ENCODE assay signal across 30 cellular contexts in genomic region chr11:84804026-84804425, GRCh38.
"Had no signal": no experiment of that assay in that cellular context is flagged by ENCODE, and none has a peak within 500 bp of the region (broad histone marks: within the 10 kb centered on the region; RNA-seq: fewer than 3 reads in every experiment).

No MANE protein-coding gene starts in this region.

- DNase-seq: activated effector memory CD4-positive, alpha-beta T cell treated with anti-CD3 and anti-CD28 coated beads, Interleukin-2, amount 50 U/mL, for 16 hours; activated effector memory CD4-positive, alpha-beta T cell treated with Interleukin-2 at 50 U/mL for 16 hours; activated gamma-delta T cell; activated gamma-delta T cell treated with Interleukin-2 at 50 U/mL for 16 hours; activated naive CD4-positive, alpha-beta T cell; activated naive CD4-positive, alpha-beta T cell treated with anti-CD3 and anti-CD28 coated beads for 36 hours; activated naive CD4-positive, alpha-beta T cell treated with anti-CD3 and anti-CD28 coated beads, Interleukin-2, amount 10 ng/mL, durations not matched to agents 7 days and 5 days; activated naive CD4-positive, alpha-beta T cell treated with anti-CD3 and anti-CD28 coated beads, Interleukin-2, amount 50 U/mL, for 16 hours; activated naive CD4-positive, alpha-beta T cell treated with Interleukin-2 at 50 U/mL for 16 hours; activated naive CD8-positive, alpha-beta T cell treated with anti-CD3 and anti-CD28 coated beads for 36 hours; activated naive CD8-positive, alpha-beta T cell treated with anti-CD3 and anti-CD28 coated beads, Interleukin-2, amount 10 ng/mL, durations not matched to agents 7 days and 5 days; activated naive CD8-positive, alpha-beta T cell treated with anti-CD3 and anti-CD28 coated beads, Interleukin-2, amount 50 U/mL, for 24 hours; activated T-cell treated with anti-CD3 and anti-CD28 coated beads, Interleukin-2, amount 50 U/mL, for 4 hours; activated T-cell treated with anti-CD3 and anti-CD28 coated beads, Interleukin-2, amount 50 U/mL, for 48 hours; activated T-cell treated with anti-CD3 and anti-CD28 coated beads, Interleukin-2, amount 50 U/mL, for 72 hours; adrenal gland; amniotic stem cell; amygdala; anterior cingulate cortex; aorta; body of pancreas; brain microvascular endothelial cell; caudate nucleus; central memory CD4-positive, alpha-beta T cell; cerebellar nuclear complex had no signal

- H3K27me3 ChIP-seq: adrenal gland, ascending aorta, body of pancreas, brain microvascular endothelial cell, breast epithelium, cardiac muscle cell had no signal

- H3K4me1 ChIP-seq: adrenal gland, body of pancreas, breast epithelium had no signal

- H3K27ac ChIP-seq: adrenal gland, ascending aorta, body of pancreas, brain microvascular endothelial cell, breast epithelium, cardiac muscle cell had no signal

- H3K4me3 ChIP-seq: adrenal gland, ascending aorta, body of pancreas, breast epithelium, cardiac muscle cell had no signal

- ATAC-seq: activated naive CD4-positive, alpha-beta T cell treated with anti-CD3 and anti-CD28 coated beads, Interleukin-2, amount 50 U/mL, for 72 hours; activated naive CD8-positive, alpha-beta T cell treated with anti-CD3 and anti-CD28 coated beads, Interleukin-2, amount 50 U/mL, for 24 hours; activated T-cell treated with anti-CD3 and anti-CD28 coated beads, Interleukin-2, amount 50 U/mL, for 4 hours; activated T-cell treated with anti-CD3 and anti-CD28 coated beads, Interleukin-2, amount 50 U/mL, for 72 hours; activated T-helper 17 cell treated with anti-CD3 and anti-CD28 coated beads, Interleukin-2, amount 50 U/mL, for 72 hours; body of pancreas had no signal

- H3K36me3 ChIP-seq: adrenal gland, ascending aorta, brain microvascular endothelial cell, breast epithelium, cardiac muscle cell had no signal

- H3K9me3 ChIP-seq: body of pancreas, breast epithelium had no signal
